In the genomic region with DNA sequence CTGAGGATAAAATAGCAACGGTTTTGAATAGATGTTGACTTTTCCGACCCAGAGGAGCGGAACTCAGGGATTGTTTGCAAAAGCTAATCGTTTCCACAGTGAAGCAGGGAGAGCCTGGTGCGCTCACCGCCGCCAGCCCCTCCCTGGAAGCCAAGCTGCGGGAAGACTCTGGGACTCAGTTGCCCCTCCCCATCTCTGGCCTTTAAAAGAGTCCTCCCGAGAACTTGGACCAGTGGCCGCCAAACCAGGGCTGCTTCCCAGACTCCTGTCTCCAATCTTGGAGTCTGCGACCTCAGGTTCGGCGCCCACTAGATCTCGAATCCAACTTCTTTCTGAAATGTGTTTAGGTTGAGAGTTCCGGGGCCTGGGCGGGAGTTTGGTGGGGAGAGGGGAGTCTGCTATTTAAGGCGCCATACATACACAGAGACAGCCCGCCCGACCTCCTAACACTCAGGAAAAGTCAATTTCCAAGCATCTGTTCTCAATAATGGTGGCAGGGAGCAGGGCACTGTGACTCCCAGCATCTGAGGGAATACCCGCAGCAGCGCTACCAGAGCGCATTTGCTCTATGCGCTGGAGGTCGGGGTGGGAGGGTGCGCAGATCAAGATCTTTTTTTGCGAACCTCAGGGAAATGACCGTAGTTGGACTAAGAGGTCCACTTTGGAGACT, we compare ENCODE assay signal across 8 cellular contexts. TPM values are rescaled to one million over a fixed set of nuclear protein-coding genes. Genes with fewer than 3 reads are reported as not detected.
DNase-seq lines count a peak whose midpoint lies in the region; ATAC-seq and TF ChIP-seq lines count a peak whose summit lies in the region.

No MANE protein-coding gene starts in this region.

- H3K9me3 ChIP-seq in SK-N-MC (ENCODE audit: low read depth, low read length): no peaks in the 10 kb centered on the region
- H3K9me3 ChIP-seq in hepatocyte (ENCODE audit: low read depth): no peaks in the 10 kb centered on the region
- no peaks in the 10 kb centered on the region for H3K9me3 ChIP-seq in skeletal muscle satellite cell (replicated peaks; ENCODE audit: low read length)

- no peak overlapping the region for H3K9ac ChIP-seq in SK-N-MC (ENCODE audit: insufficient read length)
- peak overlapping the region; percentile 37 for H3K9ac ChIP-seq in skeletal muscle satellite cell (ENCODE audit: low read depth, low read length)

- H3K27ac ChIP-seq in SK-N-MC: no peak overlapping the region
- no peak overlapping the region for H3K27ac ChIP-seq in hepatocyte

- TF ChIP-seq CTCF in hepatocyte (IDR thresholded peaks at IDR 0.05; ENCODE audit: poor library complexity): no peak

- H3K4me2 ChIP-seq in hepatocyte (peak overlapping the region; percentile 96), skeletal muscle satellite cell (ENCODE audit: low read length) (peak overlapping the region; percentile 95)

- no peaks in the 10 kb centered on the region for H3K9me2 ChIP-seq in hepatocyte (replicated peaks; ENCODE audit: insufficient read depth)

- peaks cover 44% of the 10 kb centered on the region for H3K27me3 Mint-ChIP-seq in activated naive CD8-positive, alpha-beta T cell treated with anti-CD3 and anti-CD28 coated beads, Interleukin-2, amount 50 U/mL, for 24 hours

- H3K9me3 Mint-ChIP-seq in activated naive CD8-positive, alpha-beta T cell treated with anti-CD3 and anti-CD28 coated beads, Interleukin-2, amount 50 U/mL, for 24 hours: no peaks in the 10 kb centered on the region

- peaks cover 60% of the 10 kb centered on the region for H3K27me3 ChIP-seq in hepatocyte
- peaks cover 17% of the 10 kb centered on the region for H3K27me3 ChIP-seq in skeletal muscle satellite cell (ENCODE audit: control insufficient read depth, insufficient read depth, low read length)

- H4K20me1 ChIP-seq in hepatocyte (ENCODE audit: insufficient read depth, poor library complexity, severe bottlenecking): no peaks in the 10 kb centered on the region

- ATAC-seq in GM21360 (IDR thresholded peaks at IDR 0.05; ENCODE audit: unreplicated experiment): no peak
- no peak for ATAC-seq in HG02973 (IDR thresholded peaks at IDR 0.05; ENCODE audit: unreplicated experiment)
- ATAC-seq in activated naive CD8-positive, alpha-beta T cell treated with anti-CD3 and anti-CD28 coated beads, Interleukin-2, amount 50 U/mL, for 24 hours: no peak

- H3K4me1 ChIP-seq in hepatocyte (ENCODE audit: insufficient read depth): peaks cover 2% of the 10 kb centered on the region
- peaks cover 15% of the 10 kb centered on the region for H3K4me1 ChIP-seq in skeletal muscle satellite cell (ENCODE audit: control insufficient read depth, insufficient read depth, low read length)

- no peaks in the 10 kb centered on the region for H3K36me3 ChIP-seq in SK-N-MC (ENCODE audit: insufficient read depth, low read length)
- H3K36me3 ChIP-seq in hepatocyte (replicated peaks; ENCODE audit: insufficient read depth, low read depth): no peaks in the 10 kb centered on the region
- H3K36me3 ChIP-seq in skeletal muscle satellite cell (ENCODE audit: insufficient read depth, low read length): no peaks in the 10 kb centered on the region

- CTCF ChIA-PET in HEK293T (lab: Yijun Ruan, JAX): interaction anchor here (1.1 kb wide), 1 partner anchor 38 kb away, joined by 5 read pairs; no protein-coding TSS in a partner anchor

- DNase-seq in HEK293T (ENCODE audit: extremely low spot score): peak; percentile 12
- DNase-seq in SK-N-MC (ENCODE audit: low read depth, low spot score): no peak
- DNase-seq in hepatocyte (ENCODE audit: low spot score): no peak
- no peak for DNase-seq in effector CD8-positive, alpha-beta T cell (lab: John Stamatoyannopoulos, UW)
- DNase-seq in activated naive CD8-positive, alpha-beta T cell treated with anti-CD3 and anti-CD28 coated beads, Interleukin-2, amount 50 U/mL, for 24 hours: no peak

- no peaks in the 10 kb centered on the region for H3K36me3 Mint-ChIP-seq in activated naive CD8-positive, alpha-beta T cell treated with anti-CD3 and anti-CD28 coated beads, Interleukin-2, amount 50 U/mL, for 24 hours (ENCODE audit: low read depth)

- POLR2A ChIA-PET in HEK293T (lab: Yijun Ruan, JAX): interaction anchor here (0.6 kb wide), 1 partner anchor 1855 kb away, joined by 3 read pairs; no protein-coding TSS in a partner anchor

- H3K4me3 ChIP-seq in SK-N-MC (peak overlapping the region; percentile 81), hepatocyte (peak overlapping the region; percentile 88), skeletal muscle satellite cell (ENCODE audit: low read length) (peak overlapping the region; percentile 77)

- H2AFZ ChIP-seq in hepatocyte: peak overlapping the region; percentile 73

- peaks cover 3% of the 10 kb centered on the region for H3K4me1 Mint-ChIP-seq in activated naive CD8-positive, alpha-beta T cell treated with anti-CD3 and anti-CD28 coated beads, Interleukin-2, amount 50 U/mL, for 24 hours

- H3K79me2 ChIP-seq in hepatocyte: no peaks in the 10 kb centered on the region

- H3K27ac Mint-ChIP-seq in activated naive CD8-positive, alpha-beta T cell treated with anti-CD3 and anti-CD28 coated beads, Interleukin-2, amount 50 U/mL, for 24 hours: no peak overlapping the region

- H3K4me3 Mint-ChIP-seq in activated naive CD8-positive, alpha-beta T cell treated with anti-CD3 and anti-CD28 coated beads, Interleukin-2, amount 50 U/mL, for 24 hours: no peak overlapping the region

- WGBS in hepatocyte (ENCODE audit: low lambda C conversion rate, missing lambda C conversion rate): 2% methylated on average over 27 of the region's 27 CpGs

TF ChIP-seq in HEK293T, 16 proteins besides CTCF, POLR2A, EP300 and RAD21:
- TF ChIP-seq L3MBTL2 (conservative IDR thresholded peaks at IDR 0.05) (no peak), SP1 (IDR thresholded peaks at IDR 0.05) (no peak), LEF1 (IDR thresholded peaks at IDR 0.05; ENCODE audit: borderline replicate concordance) (no peak)

RNA-seq across cellular contexts. Expression of gene GRIK2, which starts 0.8 kb away (rescaled TPM):
- total RNA-seq in hepatocyte: 5.1 and 6.2 TPM in 2 replicates
- 1.6 and 5.8 TPM in 2 replicates for polyA plus RNA-seq in hepatocyte
- total RNA-seq in skeletal muscle satellite cell (2012; rRNA removed): 0.44 TPM in 1 of 2 replicates, not detected in the other
